In the genomic region with DNA sequence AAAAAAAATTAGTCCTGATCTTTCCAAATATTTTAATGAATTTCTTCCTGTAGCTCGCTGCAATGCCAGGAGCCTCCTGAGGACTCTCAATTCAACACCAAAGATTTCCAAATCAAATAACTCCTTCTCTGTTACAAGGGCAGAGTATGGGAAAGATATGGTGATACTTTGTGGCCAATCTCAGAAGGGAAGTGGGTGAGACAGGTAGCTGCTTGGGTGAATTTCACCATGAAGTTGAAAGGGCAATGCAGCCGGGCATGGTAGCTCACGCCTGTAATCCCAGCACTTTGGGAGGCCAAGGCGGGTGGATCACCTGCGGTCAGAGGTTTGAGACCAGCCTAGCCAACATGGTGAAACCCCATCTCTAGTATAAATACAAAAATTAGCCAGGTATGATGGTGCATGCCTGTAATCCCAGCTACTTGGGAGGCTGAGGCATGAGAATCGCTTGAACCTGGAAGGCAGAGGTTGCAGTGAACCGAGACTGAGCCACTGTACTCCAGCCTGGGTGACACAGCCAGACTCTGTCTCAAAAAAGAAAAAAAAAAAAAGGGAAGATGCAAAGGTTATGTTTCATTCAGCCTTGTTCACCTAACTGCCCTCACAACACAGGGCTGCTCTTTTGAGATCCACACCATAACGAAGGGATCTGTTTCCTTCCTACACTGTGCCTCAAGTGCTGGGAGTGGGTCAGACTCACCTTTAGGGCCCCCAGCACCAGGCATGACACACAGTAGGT, we compare ENCODE assay signal across 16 cellular contexts.
"Had no signal": no experiment of that assay in that cellular context is flagged by ENCODE, and none has a peak within 500 bp of the region (broad histone marks: within the 10 kb centered on the region; RNA-seq: fewer than 3 reads in every experiment).

No MANE protein-coding gene starts in this region.

- H3K27ac ChIP-seq: left ventricle myocardium inferior, tibial nerve, uterus had no signal

- H3K27me3 ChIP-seq: tibial nerve, uterus had no signal

- DNase-seq: activated CD4-positive, alpha-beta T cell treated with anti-CD3 and anti-CD28 coated beads, Interleukin-2, amount 10 ng/mL, durations not matched to agents 24 days and 14 days; activated CD8-positive, alpha-beta T cell treated with anti-CD3 and anti-CD28 coated beads for 36 hours; activated naive CD4-positive, alpha-beta T cell treated with Interleukin-2 at 50 U/mL for 16 hours; activated naive CD8-positive, alpha-beta T cell treated with anti-CD3 and anti-CD28 coated beads, Interleukin-2, amount 50 U/mL, for 24 hours; activated T-cell treated with anti-CD3 and anti-CD28 coated beads, Interleukin-2, amount 50 U/mL, for 24 hours; aorta; cerebellar nuclear complex; effector CD4-positive, alpha-beta T cell; left ventricle myocardium inferior; mammary epithelial cell; right cardiac atrium; stimulated activated CD4-positive, alpha-beta T cell treated with anti-CD3 and anti-CD28 coated beads, Interleukin-2, amount 100 ng/mL, for 24 hours; T-helper 9 cell; uterus had no signal

- FAIRE-seq: frontal cortex had no signal

- H3K4me1 ChIP-seq: uterus had no signal

- H3K9me3 ChIP-seq: left ventricle myocardium inferior, tibial nerve, uterus had no signal

- ATAC-seq: activated naive CD8-positive, alpha-beta T cell treated with anti-CD3 and anti-CD28 coated beads, Interleukin-2, amount 50 U/mL, for 24 hours had no signal

- H3K36me3 ChIP-seq: left ventricle myocardium inferior, tibial nerve, uterus had no signal

- H3K4me3 ChIP-seq: left ventricle myocardium inferior, tibial nerve, uterus had no signal
